Comparison of ENCODE assay signal across 1 cellular context in genomic region chr3:107216229-107216628, GRCh38.
TF ChIP-seq lines count a peak whose summit lies in the region.

No MANE protein-coding gene starts in this region.

TF ChIP-seq in SK-N-SH, 30 proteins besides CTCF, POLR2A, EP300 and RAD21 (continued from another document):
- TF ChIP-seq SMC3 (IDR thresholded peaks at IDR 0.05; ENCODE audit: low read depth, low read length): no peak
- no peak for TF ChIP-seq GATA2 (CRISPR knock-in tag; IDR thresholded peaks at IDR 0.05)
- no peak for TF ChIP-seq NFIC (IDR thresholded peaks at IDR 0.05; ENCODE audit: borderline replicate concordance)
